ENCODE assay signal across 8 cellular contexts in genomic region chr11:58654079-58654907, GRCh38. TPM values are rescaled to one million over a fixed set of nuclear protein-coding genes. Genes with fewer than 3 reads are reported as not detected.
DNase-seq lines count a peak whose midpoint lies in the region; ATAC-seq and TF ChIP-seq lines count a peak whose summit lies in the region.

No MANE protein-coding gene starts in this region.

- H3K23ac ChIP-seq in H9 (ENCODE audit: insufficient read length, low read depth, low read length): no peak overlapping the region

- H4K91ac ChIP-seq in H9 (ENCODE audit: insufficient read length, low read depth, low read length): no peak overlapping the region

- intact Hi-C loops in prostate gland (cut with DNase I) (loop anchor here (2.0 kb wide), 1 partner anchor 505 kb away; no protein-coding TSS in a partner anchor), uterus (cut with DNase I; ENCODE audit: low total_unique reads) (no loop called here)

- no peaks in the 10 kb centered on the region for H3K79me1 ChIP-seq in H9 (ENCODE audit: insufficient read depth, low read depth, low read length, poor library complexity, severe bottlenecking)

- no peak overlapping the region for H2BK5ac ChIP-seq in H9 (ENCODE audit: insufficient read length, low read length)

- H3K36me3 Mint-ChIP-seq in H9 (ENCODE audit: insufficient read depth in 1 of 3, low read depth in 3 of 3): no peaks in the 10 kb centered on the region
- H3K36me3 Mint-ChIP-seq in activated naive CD4-positive, alpha-beta T cell treated with anti-CD3 and anti-CD28 coated beads, Interleukin-2, amount 50 U/mL, for 72 hours: no peaks in the 10 kb centered on the region

- no peak overlapping the region for H2AFZ ChIP-seq in H9 (ENCODE audit: low read length)

- H3K4me1 ChIP-seq in H9 (ENCODE audit: insufficient read depth, low read length) (no peaks in the 10 kb centered on the region), cardiac muscle cell (ENCODE audit: low read depth) (no peaks in the 10 kb centered on the region), prostate gland (replicated peaks) (no peaks in the 10 kb centered on the region), uterus (no peaks in the 10 kb centered on the region)

- no peaks in the 10 kb centered on the region for H3K79me2 ChIP-seq in H9 (ENCODE audit: insufficient read depth, low read length)

- peak; percentile 100 for ATAC-seq in SK-N-SH treated with all-trans-retinoic acid at 6 μM for 48 hours
- ATAC-seq in activated naive CD4-positive, alpha-beta T cell treated with anti-CD3 and anti-CD28 coated beads, Interleukin-2, amount 50 U/mL, for 72 hours: peak; percentile 77 to 88

- H3K4me1 Mint-ChIP-seq in H9: peaks cover 23 to 34% of the 10 kb centered on the region in 2 experiments

- no peak overlapping the region for H3T11ph ChIP-seq in H9 (ENCODE audit: low read length)

- H3K4me2 ChIP-seq in H9 (ENCODE audit: insufficient read depth, insufficient read length, low read length): no peak overlapping the region

- H2BK20ac ChIP-seq in H9 (ENCODE audit: low read depth, low read length, poor library complexity, severe bottlenecking): no peak overlapping the region

- no peak overlapping the region; a peak in 1 of 7 replicates for H3K27ac Mint-ChIP-seq in H9
- peak overlapping the region; percentile 1 to 33 for H3K27ac Mint-ChIP-seq in activated naive CD4-positive, alpha-beta T cell treated with anti-CD3 and anti-CD28 coated beads, Interleukin-2, amount 50 U/mL, for 72 hours

- H3K56ac ChIP-seq in H9 (ENCODE audit: insufficient read length, low read depth, low read length): no peak overlapping the region

- no peaks in the 10 kb centered on the region for H3K23me2 ChIP-seq in H9 (ENCODE audit: insufficient read length, low read depth, low read length, poor library complexity, severe bottlenecking)

- H3K4me3 Mint-ChIP-seq in H9: no peak overlapping the region

- H3K27me3 ChIP-seq in H9 (ENCODE audit: insufficient read depth, low read length) (no peaks in the 10 kb centered on the region), cardiac muscle cell (no peaks in the 10 kb centered on the region), prostate gland (replicated peaks; ENCODE audit: insufficient read depth) (no peaks in the 10 kb centered on the region), uterus (no peaks in the 10 kb centered on the region)

- H4K5ac ChIP-seq in H9 (ENCODE audit: insufficient read length, low read depth, low read length): no peak overlapping the region

- H3K9me3 ChIP-seq in H9 (ENCODE audit: control insufficient read depth, low read depth, low read length) (no peaks in the 10 kb centered on the region), cardiac muscle cell (ENCODE audit: low read depth) (no peaks in the 10 kb centered on the region), prostate gland (no peaks in the 10 kb centered on the region), uterus (no peaks in the 10 kb centered on the region)

- H3K9me3 Mint-ChIP-seq in H9: peaks cover 6 to 8% of the 10 kb centered on the region in 2 experiments
- no peaks in the 10 kb centered on the region for H3K9me3 Mint-ChIP-seq in activated naive CD4-positive, alpha-beta T cell treated with anti-CD3 and anti-CD28 coated beads, Interleukin-2, amount 50 U/mL, for 72 hours

- no peak overlapping the region for H3K4me3 ChIP-seq in cardiac muscle cell
- no peak overlapping the region for H3K4me3 ChIP-seq in prostate gland
- H3K4me3 ChIP-seq in uterus: no peak overlapping the region

- TF ChIP-seq CTCF in GM10266 (IDR thresholded peaks at IDR 0.05; ENCODE audit: control insufficient read depth, insufficient read depth, low read depth, missing control alignments) (peak; percentile 96), H9 (conservative IDR thresholded peaks at IDR 0.05) (peak; percentile 91), cardiac muscle cell (IDR thresholded peaks at IDR 0.05; ENCODE audit: low read depth, low read length) (peak; percentile 96), prostate gland (IDR thresholded peaks at IDR 0.05) (peak; percentile 53 to 85 (median 84)), uterus (IDR thresholded peaks at IDR 0.05) (peak; percentile 49 to 71 (median 65))

- no peak overlapping the region for H3K9ac ChIP-seq in H9 (ENCODE audit: extremely low read depth, insufficient read length, low read length)

- H4K20me1 ChIP-seq in H9 (ENCODE audit: control insufficient read depth, insufficient read depth, insufficient read length): no peaks in the 10 kb centered on the region

- H3K36me3 ChIP-seq in cardiac muscle cell (no peaks in the 10 kb centered on the region), prostate gland (no peaks in the 10 kb centered on the region), uterus (no peaks in the 10 kb centered on the region)

- H4K8ac ChIP-seq in H9 (replicated peaks; ENCODE audit: insufficient read length, low read depth, low read length): no peak overlapping the region

- WGBS in H9 (ENCODE audit: extremely low coverage, insufficient read length, low lambda C conversion rate): no CpG with 5 or more reads among the region's 12 CpGs
- 30% methylated on average over 12 of the region's 12 CpGs for WGBS in prostate gland

- no peak for TF ChIP-seq POLR2A in prostate gland (IDR thresholded peaks at IDR 0.05)
- TF ChIP-seq POLR2A in uterus (IDR thresholded peaks at IDR 0.05): no peak

- no peak overlapping the region for H2AK5ac ChIP-seq in H9 (ENCODE audit: insufficient read length, low read length)

- H3K14ac ChIP-seq in H9 (ENCODE audit: insufficient read depth, low read length): no peak overlapping the region

- no peak overlapping the region for H2BK15ac ChIP-seq in H9 (ENCODE audit: low read depth, low read length)

- peaks cover 4% of the 10 kb centered on the region for H3K27me3 Mint-ChIP-seq in H9 (ENCODE audit: low read depth)

- DNase-seq in GM10266 (ENCODE audit: extremely low spot score) (peak; percentile 58), H9 (peak; percentile 86), LoVo (ENCODE audit: low spot score) (peak; percentile 77), cardiac muscle cell (ENCODE audit: low read depth in 1 of 2, low spot score in 1 of 2) (peak; percentile 82 to 84), prostate gland (ENCODE audit: low spot score) (peak; percentile 69), uterus (peak; percentile 49 to 52)
- DNase-seq in activated naive CD4-positive, alpha-beta T cell treated with anti-CD3 and anti-CD28 coated beads, Interleukin-2, amount 50 U/mL, for 72 hours (ENCODE audit: low spot score in 2 of 2): peak; percentile 66 to 81

- no peak overlapping the region for H2BK12ac ChIP-seq in H9 (ENCODE audit: insufficient read length, low read depth, low read length)

- no peak overlapping the region for H3K4ac ChIP-seq in H9 (ENCODE audit: low read depth, low read length)

- H3K27ac ChIP-seq in H9 (ENCODE audit: insufficient read length, low read depth, low read length) (no peak overlapping the region), cardiac muscle cell (no peak overlapping the region), prostate gland (no peak overlapping the region), uterus (no peak overlapping the region)

- H3K18ac ChIP-seq in H9 (ENCODE audit: insufficient read length, low read depth, low read length): no peak overlapping the region

- no peak overlapping the region for H2BK120ac ChIP-seq in H9 (ENCODE audit: low read depth, low read length, poor library complexity, severe bottlenecking)

TF ChIP-seq in SK-N-SH treated with all-trans-retinoic acid at 6 μM for 48 hours, 23 proteins besides CTCF, POLR2A, EP300 and RAD21 (continues in another document):
- TF ChIP-seq ZNF70 (CRISPR knock-in tag; IDR thresholded peaks at IDR 0.05) (no peak), ZC3H10 (CRISPR knock-in tag; IDR thresholded peaks at IDR 0.05) (no peak), SNAI2 (CRISPR knock-in tag; IDR thresholded peaks at IDR 0.05) (no peak), PPARA (CRISPR knock-in tag; IDR thresholded peaks at IDR 0.05; ENCODE audit: borderline replicate concordance) (no peak), CSDC2 (CRISPR knock-in tag; IDR thresholded peaks at IDR 0.05) (no peak), GLIS3 (CRISPR knock-in tag; IDR thresholded peaks at IDR 0.05) (no peak), CREB5 (CRISPR knock-in tag; IDR thresholded peaks at IDR 0.05; ENCODE audit: low read depth) (no peak), ZFP3 (CRISPR knock-in tag; IDR thresholded peaks at IDR 0.05) (no peak), CSRNP3 (CRISPR knock-in tag; IDR thresholded peaks at IDR 0.05) (no peak), ESRRG (CRISPR knock-in tag; IDR thresholded peaks at IDR 0.05) (no peak), BACH2 (CRISPR knock-in tag; IDR thresholded peaks at IDR 0.05; ENCODE audit: borderline replicate concordance) (no peak)

RNA-seq across cellular contexts. Expression of gene CNTF, which starts 31.8 kb away (rescaled TPM):
- 2.4 and 3.5 TPM in 2 replicates for total RNA-seq in H9 (2021)
- total RNA-seq in activated naive CD4-positive, alpha-beta T cell treated with anti-CD3 and anti-CD28 coated beads, Interleukin-2, amount 50 U/mL, for 72 hours: 1 to 10 TPM; 4.2 to 5.9 TPM
- 0.33 and 0.63 TPM in 2 replicates for total RNA-seq in cardiac muscle cell
- 0.23 TPM in 1 of 2 replicates, not detected in the other for polyA plus RNA-seq in cardiac muscle cell
- under 1 TPM in 1 of 2 donors, not detected in 1; 0.74 TPM for total RNA-seq in prostate gland
- 1 to 10 TPM in 2 of 4 donors, not detected in 2; 1.1 to 1.2 TPM for total RNA-seq in uterus

Comparison
In these comparisons a context has a peak if more than half of its experiments do, and no peak if none do; other contexts are left out.
1. H3K27ac Mint-ChIP-seq: peak in activated naive CD4-positive, alpha-beta T cell treated with anti-CD3 and anti-CD28 coated beads, Interleukin-2, amount 50 U/mL, for 72 hours (2 of 2); none in H9 (0 of 3).
2. Peak in every context shown above with its lines, with median percentiles within 50 percentile points of each other: DNase-seq and CTCF ChIP-seq.